In genomic region chr20:23361108-23361650, GRCh38 we compare ENCODE assay signal across 8 cellular contexts. TPM values are rescaled to one million over a fixed set of nuclear protein-coding genes. Genes with fewer than 3 reads are reported as not detected.
DNase-seq lines count a peak whose midpoint lies in the region; ATAC-seq and TF ChIP-seq lines count a peak whose summit lies in the region.

No MANE protein-coding gene starts in this region.

- ATAC-seq in HG02885 (IDR thresholded peaks at IDR 0.05; ENCODE audit: poor library complexity, unreplicated experiment): no peak
- no peak for ATAC-seq in GM18511 (IDR thresholded peaks at IDR 0.05; ENCODE audit: unreplicated experiment)
- ATAC-seq in HG02870 (IDR thresholded peaks at IDR 0.05; ENCODE audit: unreplicated experiment): no peak

- H3K9me3 ChIP-seq in Peyer's patch (no peaks in the 10 kb centered on the region), endodermal cell (ENCODE audit: control insufficient read depth, low read length) (no peaks in the 10 kb centered on the region)

- H3K4me3 ChIP-seq in Peyer's patch: peak overlapping the region; percentile 84 to 95 (median 88)
- peak overlapping the region; percentile 90 for H3K4me3 ChIP-seq in endodermal cell (ENCODE audit: low read length)

- peaks cover 0 to 11% (median 0%) of the 10 kb centered on the region in 3 donors for H3K36me3 ChIP-seq in Peyer's patch
- H3K36me3 ChIP-seq in endodermal cell (ENCODE audit: control insufficient read depth, insufficient read depth, low read length): peaks cover 16% of the 10 kb centered on the region

- peak; percentile 44 for DNase-seq in NCI-H1092 treated with DMSO at 0.1 percent for 48 hours (lab: John Stamatoyannopoulos, UW)
- no peak for DNase-seq in NCI-H1092 (lab: John Stamatoyannopoulos, UW)
- peak in 1 of 3 donors; percentile 58 for DNase-seq in Peyer's patch
- DNase-seq in endodermal cell: no peak
- peak; percentile 31 for DNase-seq in myocyte (ENCODE audit: low read depth)

- peak overlapping the region; percentile 94 to 99 (median 96) for H3K27ac ChIP-seq in Peyer's patch
- peak overlapping the region; percentile 96 for H3K27ac ChIP-seq in endodermal cell (ENCODE audit: low read depth, low read length)

- no peaks in the 10 kb centered on the region for H3K9me3 Mint-ChIP-seq in endodermal cell

- H3K4me1 ChIP-seq in Peyer's patch (peaks cover 0 to 33% (median 16%) of the 10 kb centered on the region in 4 donors), endodermal cell (ENCODE audit: control insufficient read depth, insufficient read depth, low read length) (peaks cover 6% of the 10 kb centered on the region)

- peaks cover 21% of the 10 kb centered on the region for H3K4me1 Mint-ChIP-seq in endodermal cell

- no peak for TF ChIP-seq POLR2A in Peyer's patch (IDR thresholded peaks at IDR 0.05)

- no peaks in the 10 kb centered on the region for H3K27me3 ChIP-seq in Peyer's patch
- no peaks in the 10 kb centered on the region for H3K27me3 ChIP-seq in endodermal cell (ENCODE audit: control insufficient read depth, insufficient read depth, low read length, poor library complexity, severe bottlenecking)

- no peaks in the 10 kb centered on the region for H3K27me3 Mint-ChIP-seq in endodermal cell (ENCODE audit: insufficient read depth)

- 5 to 10% methylated on average over 18 to 27 of the region's 27 CpGs for WGBS in endodermal cell (ENCODE audit: insufficient coverage in 1 of 2, insufficient read length in 1 of 2), 2 experiments

- TF ChIP-seq CTCF in Peyer's patch (IDR thresholded peaks at IDR 0.05) (no peak), endodermal cell (conservative IDR thresholded peaks at IDR 0.05) (no peak)

- H3K27ac Mint-ChIP-seq in endodermal cell: peak overlapping the region; percentile 98

- H3K36me3 Mint-ChIP-seq in endodermal cell (ENCODE audit: low read depth): peaks cover 15% of the 10 kb centered on the region

- H3K4me3 Mint-ChIP-seq in endodermal cell: peak overlapping the region; percentile 89

- H3K9ac ChIP-seq in endodermal cell (ENCODE audit: extremely low read depth, low read length, poor library complexity, severe bottlenecking): peak overlapping the region; percentile 90

RNA-seq across cellular contexts. Expression of gene GZF1, which starts 0.8 kb away (rescaled TPM):
- total RNA-seq in Peyer's patch: 10 to 100 TPM in 1 of 4 donors, 1 to 10 TPM in 3; 5.8 to 14.5 (median 7.9) TPM
- 10 to 100 TPM; 12.2 to 15.5 TPM for total RNA-seq in endodermal cell
- 13.5 TPM for polyA plus RNA-seq in endodermal cell (2013, experiment 1 of 2)
- 10.4 TPM for polyA plus RNA-seq in endodermal cell (2013, experiment 2 of 2)
- 20.6 and 27.8 TPM in 2 replicates for total RNA-seq in myocyte
- polyA plus RNA-seq in myocyte (2012): 12.7 TPM

RNA-seq across cellular contexts. Expression of gene NXT1, which starts 10.6 kb away (rescaled TPM):
- total RNA-seq in Peyer's patch (10 to 100 TPM in 1 of 4 donors, 1 to 10 TPM in 3; 5.4 to 23.1 (median 7.9) TPM), endodermal cell (10 to 100 TPM; 16.8 to 19.5 TPM), myocyte (26.1 and 28.3 TPM in 2 replicates)
- polyA plus RNA-seq in endodermal cell (2013, experiment 1 of 2): 29.7 TPM
- polyA plus RNA-seq in endodermal cell (2013, experiment 2 of 2): 29.4 TPM
- 21.7 TPM for polyA plus RNA-seq in myocyte (2012)

Comparison
In these comparisons a context has a peak if more than half of its experiments do, and no peak if none do; other contexts are left out.
1. DNase-seq: peak in NCI-H1092 treated with DMSO at 0.1 percent for 48 hours (single experiment) and myocyte (single experiment); none in NCI-H1092 (single experiment) and endodermal cell (single experiment).